ENCODE assay signal across 1 cellular context in the genomic region with DNA sequence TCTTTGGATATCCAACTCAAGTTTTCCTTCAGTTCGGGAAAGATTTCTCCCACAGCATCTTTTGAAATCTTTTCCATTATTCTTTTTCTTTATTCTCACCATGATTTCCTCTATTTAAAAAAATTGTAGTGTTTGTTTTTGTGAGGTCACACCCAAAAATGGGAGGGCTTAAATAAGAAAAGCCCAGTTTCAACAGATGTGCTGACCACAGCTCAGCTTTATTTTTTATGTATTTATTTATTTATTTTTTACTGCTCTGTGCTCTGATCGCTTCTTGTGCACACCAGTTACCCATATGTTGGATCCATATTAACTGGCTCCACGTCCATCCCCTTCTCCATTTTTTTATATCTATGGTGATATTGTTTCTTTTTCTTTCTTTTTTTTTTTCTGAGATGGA.
TF ChIP-seq lines count a peak whose summit lies in the region.

No MANE protein-coding gene starts in this region.

TF ChIP-seq in HCT116, 20 proteins besides CTCF, POLR2A, EP300 and RAD21 (continued from another document):
- TF ChIP-seq, protein P1, sequence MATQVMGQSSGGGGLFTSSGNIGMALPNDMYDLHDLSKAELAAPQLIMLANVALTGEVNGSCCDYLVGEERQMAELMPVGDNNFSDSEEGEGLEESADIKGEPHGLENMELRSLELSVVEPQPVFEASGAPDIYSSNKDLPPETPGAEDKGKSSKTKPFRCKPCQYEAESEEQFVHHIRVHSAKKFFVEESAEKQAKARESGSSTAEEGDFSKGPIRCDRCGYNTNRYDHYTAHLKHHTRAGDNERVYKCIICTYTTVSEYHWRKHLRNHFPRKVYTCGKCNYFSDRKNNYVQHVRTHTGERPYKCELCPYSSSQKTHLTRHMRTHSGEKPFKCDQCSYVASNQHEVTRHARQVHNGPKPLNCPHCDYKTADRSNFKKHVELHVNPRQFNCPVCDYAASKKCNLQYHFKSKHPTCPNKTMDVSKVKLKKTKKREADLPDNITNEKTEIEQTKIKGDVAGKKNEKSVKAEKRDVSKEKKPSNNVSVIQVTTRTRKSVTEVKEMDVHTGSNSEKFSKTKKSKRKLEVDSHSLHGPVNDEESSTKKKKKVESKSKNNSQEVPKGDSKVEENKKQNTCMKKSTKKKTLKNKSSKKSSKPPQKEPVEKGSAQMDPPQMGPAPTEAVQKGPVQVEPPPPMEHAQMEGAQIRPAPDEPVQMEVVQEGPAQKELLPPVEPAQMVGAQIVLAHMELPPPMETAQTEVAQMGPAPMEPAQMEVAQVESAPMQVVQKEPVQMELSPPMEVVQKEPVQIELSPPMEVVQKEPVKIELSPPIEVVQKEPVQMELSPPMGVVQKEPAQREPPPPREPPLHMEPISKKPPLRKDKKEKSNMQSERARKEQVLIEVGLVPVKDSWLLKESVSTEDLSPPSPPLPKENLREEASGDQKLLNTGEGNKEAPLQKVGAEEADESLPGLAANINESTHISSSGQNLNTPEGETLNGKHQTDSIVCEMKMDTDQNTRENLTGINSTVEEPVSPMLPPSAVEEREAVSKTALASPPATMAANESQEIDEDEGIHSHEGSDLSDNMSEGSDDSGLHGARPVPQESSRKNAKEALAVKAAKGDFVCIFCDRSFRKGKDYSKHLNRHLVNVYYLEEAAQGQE (IDR thresholded peaks at IDR 0.05; ENCODE audit: low read depth) = no peak
- TF ChIP-seq ZNF274 (IDR thresholded peaks at IDR 0.05; ENCODE audit: low read depth, low read length) = no peak
- no peak for TF ChIP-seq SRF (IDR thresholded peaks at IDR 0.05; ENCODE audit: low read depth)
- TF ChIP-seq SP1 (IDR thresholded peaks at IDR 0.05; ENCODE audit: low read depth) = no peak
- TF ChIP-seq CEBPB (IDR thresholded peaks at IDR 0.05; ENCODE audit: low read depth) = no peak
- no peak for TF ChIP-seq YY1 (IDR thresholded peaks at IDR 0.05; ENCODE audit: extremely low read depth, insufficient replicate concordance, low read depth, low read length)
- TF ChIP-seq EGR1 (IDR thresholded peaks at IDR 0.05; ENCODE audit: low read depth) = no peak
